ENCODE assay signal across 20 cellular contexts in genomic region chr22:49183208-49183825, GRCh38.
"Had no signal": no experiment of that assay in that cellular context is flagged by ENCODE, and none has a peak within 500 bp of the region (broad histone marks: within the 10 kb centered on the region; RNA-seq: fewer than 3 reads in every experiment).

No MANE protein-coding gene starts in this region.

- H3K4me2 ChIP-seq: KMS-11, SK-N-SH had no signal

- H3K9me3 ChIP-seq: SK-N-SH had no signal

- H3K4me3 ChIP-seq: K562 had no signal

- H3K9ac ChIP-seq: KMS-11, SK-N-SH had no signal

- H3K4me3 Mint-ChIP-seq: IgD-negative memory B cell had no signal

- H3K27me3 Mint-ChIP-seq: IgD-negative memory B cell had no signal

- DNase-seq: Kasumi-1, MM.1S, NCI-H1092 treated with DMSO at 0.1 percent for 48 hours, NCI-H1436, NCI-H187, NCI-H2029, NCI-H2081 treated with DMSO at 0.1 percent for 48 hours, NCI-H2171, NCI-H226, NCI-H446, NCI-H510A, NCI-H524 treated with DMSO at 0.1 percent for 48 hours, NCI-H774, RPMI8226, SHP77, SK-N-SH had no signal

- ATAC-seq: K562 had no signal

- H3K27ac ChIP-seq: KMS-11 had no signal

- FAIRE-seq: K562, RCC 7860 had no signal
